In the genomic region with DNA sequence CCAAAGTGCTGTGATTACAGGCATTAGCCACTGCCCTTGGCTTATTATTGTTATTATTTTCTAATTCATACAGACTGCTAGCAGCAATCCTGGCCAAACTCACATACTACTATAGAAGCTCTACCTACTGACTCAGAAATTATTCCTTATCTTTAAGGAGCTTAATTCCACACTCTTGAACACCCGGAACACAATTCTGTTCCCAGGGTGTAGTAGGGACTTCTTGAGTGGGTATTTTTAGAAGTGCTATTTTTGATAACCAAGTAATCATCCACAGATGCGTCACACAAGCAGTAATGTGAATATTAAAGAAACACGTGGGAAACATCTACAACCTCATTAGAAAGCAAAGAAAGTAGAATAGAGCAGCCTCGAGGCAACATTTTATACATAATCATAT, we compare ENCODE assay signal across 27 cellular contexts.
A peak's percentile ranks its signal among the peaks of the same experiment; 100 is the strongest.
DNase-seq lines count a peak whose midpoint lies in the region; ATAC-seq, FAIRE-seq and TF ChIP-seq lines count a peak whose summit lies in the region.
"Had no signal": no experiment of that assay in that cellular context is flagged by ENCODE, and none has a peak within 500 bp of the region (broad histone marks: within the 10 kb centered on the region; RNA-seq: fewer than 3 reads in every experiment).

No MANE protein-coding gene starts in this region.

- H3K36me3 ChIP-seq in HepG2 (replicated peaks in 1 of 2; ENCODE audit: control insufficient read depth in 1 of 2, insufficient read depth in 2 of 2, low read length in 2 of 2) (no peaks in the 10 kb centered on the region), right lobe of liver (no peaks in the 10 kb centered on the region)
- H3K36me3 ChIP-seq: adrenal gland, sigmoid colon, vagina had no signal

- H3K4me1 Mint-ChIP-seq in glutamatergic neuron (ENCODE audit: low read depth, unreplicated experiment) = no peaks in the 10 kb centered on the region
- H3K4me1 Mint-ChIP-seq: activated CD8-positive, alpha-beta memory T cell treated with anti-CD3 and anti-CD28 coated beads, Interleukin-2, amount 10 ng/mL, durations not matched to agents 7 days and 5 days; WTC11 had no signal

- no peak for TF ChIP-seq EP300 in HepG2 (IDR thresholded peaks at IDR 0.05; ENCODE audit: low read depth in 2 of 2, low read length in 2 of 2)
- no peak for TF ChIP-seq EP300 in HepG2 (CRISPR knock-in tag; IDR thresholded peaks at IDR 0.05; ENCODE audit: borderline replicate concordance)

- no peak for DNase-seq in HepG2 (ENCODE audit: low spot score)
- no peak for DNase-seq in right lobe of liver
- peak; percentile 31 for DNase-seq in fibroblast of peridontal ligament (ENCODE audit: extremely low read depth)
- DNase-seq in myocyte (ENCODE audit: low read depth) = peak; percentile 35
- no peak for DNase-seq in SKM-1 treated with dmso at 0.1 percent for 144 hours (lab: John Stamatoyannopoulos, UW; ENCODE audit: unreplicated experiment)
- no peak for DNase-seq in anterior cingulate cortex (lab: John Stamatoyannopoulos, UW)
- DNase-seq in glutamatergic neuron = no peak
- DNase-seq: activated CD8-positive, alpha-beta memory T cell treated with anti-CD3 and anti-CD28 coated beads, Interleukin-2, amount 10 ng/mL, durations not matched to agents 7 days and 5 days; activated naive CD4-positive, alpha-beta T cell treated with Interleukin-2 at 50 U/mL for 16 hours; activated T-cell treated with anti-CD3 and anti-CD28 coated beads, Interleukin-2, amount 50 U/mL, for 48 hours; adrenal gland; cortex of kidney; DMS153; GOT3; IMR-90; kidney glomerular epithelial cell; NCI-H1694; NCI-H524; PC-9; posterior cingulate gyrus; SHP77 treated with DMSO at 0.1 percent for 48 hours; sigmoid colon; stimulated activated naive CD4-positive, alpha-beta T cell treated with Interleukin-2 at 50 U/mL for 16 hours had no signal

- H3K79me2 ChIP-seq in HepG2 (ENCODE audit: insufficient read depth, low read length) = no peaks in the 10 kb centered on the region

- no peaks in the 10 kb centered on the region for H4K20me1 ChIP-seq in HepG2 (ENCODE audit: insufficient read depth, low read length)

- ATAC-seq in HepG2 (no peak), right lobe of liver (no peak), HG03025 (IDR thresholded peaks at IDR 0.05; ENCODE audit: low FRiP score, unreplicated experiment) (no peak)
- ATAC-seq: activated CD8-positive, alpha-beta memory T cell treated with anti-CD3 and anti-CD28 coated beads, Interleukin-2, amount 10 ng/mL, durations not matched to agents 7 days and 5 days; esophagus mucosa; WTC11 had no signal

- H3K27me3 Mint-ChIP-seq in glutamatergic neuron (ENCODE audit: unreplicated experiment) = no peaks in the 10 kb centered on the region
- H3K27me3 Mint-ChIP-seq: activated CD8-positive, alpha-beta memory T cell treated with anti-CD3 and anti-CD28 coated beads, Interleukin-2, amount 10 ng/mL, durations not matched to agents 7 days and 5 days had no signal

- no peak overlapping the region for H2AFZ ChIP-seq in HepG2 (ENCODE audit: low read length)
- H2AFZ ChIP-seq: PC-9 had no signal

- H3K4me2 ChIP-seq in HepG2 (ENCODE audit: low read depth, low read length) = no peak overlapping the region
- H3K4me2 ChIP-seq: PC-9 had no signal

- H3K27me3 ChIP-seq in HepG2 (ENCODE audit: control insufficient read depth in 1 of 2, insufficient read depth in 2 of 2, low read length in 2 of 2) = no peaks in the 10 kb centered on the region
- no peaks in the 10 kb centered on the region for H3K27me3 ChIP-seq in right lobe of liver
- H3K27me3 ChIP-seq: adrenal gland, sigmoid colon, vagina had no signal

- no peak for FAIRE-seq in HepG2 (lab: Jason Lieb, UNC)

- H3K4me1 ChIP-seq in HepG2 (ENCODE audit: insufficient read depth, low read length) = peaks cover 6% of the 10 kb centered on the region; the same call in 1 of the 2 replicates
- no peaks in the 10 kb centered on the region for H3K4me1 ChIP-seq in right lobe of liver
- H3K4me1 ChIP-seq: adrenal gland, sigmoid colon, vagina had no signal

- no peak overlapping the region for H3K4me3 Mint-ChIP-seq in glutamatergic neuron (ENCODE audit: unreplicated experiment)
- H3K4me3 Mint-ChIP-seq: activated CD8-positive, alpha-beta memory T cell treated with anti-CD3 and anti-CD28 coated beads, Interleukin-2, amount 10 ng/mL, durations not matched to agents 7 days and 5 days; WTC11 had no signal

- peaks cover 7% of the 10 kb centered on the region for H3K36me3 Mint-ChIP-seq in glutamatergic neuron (ENCODE audit: unreplicated experiment)
- H3K36me3 Mint-ChIP-seq: activated CD8-positive, alpha-beta memory T cell treated with anti-CD3 and anti-CD28 coated beads, Interleukin-2, amount 10 ng/mL, durations not matched to agents 7 days and 5 days; WTC11 had no signal

- TF ChIP-seq CTCF in HepG2 (CRISPR knock-in tag; IDR thresholded peaks at IDR 0.05) = no peak
- TF ChIP-seq CTCF in right lobe of liver (IDR thresholded peaks at IDR 0.05) = no peak
- TF ChIP-seq CTCF in glutamatergic neuron (IDR thresholded peaks at IDR 0.05; ENCODE audit: partially characterized antibody, unreplicated experiment) = no peak

- WGBS in HepG2 (ENCODE audit: low lambda C conversion rate) = 30% methylated on average over 4 of the region's 4 CpGs
- WGBS in right lobe of liver (ENCODE audit: insufficient coverage, low coverage, low lambda C conversion rate, missing lambda C conversion rate) = 45% methylated on average over 4 of the region's 4 CpGs

- no peak overlapping the region for H3K9ac ChIP-seq in HepG2 (ENCODE audit: insufficient read depth, low read depth, low read length)

- no peaks in the 10 kb centered on the region for H3K9me3 ChIP-seq in HepG2 (ENCODE audit: low read length)
- no peaks in the 10 kb centered on the region for H3K9me3 ChIP-seq in right lobe of liver
- H3K9me3 ChIP-seq: adrenal gland, sigmoid colon, vagina had no signal

- in situ Hi-C loops in HepG2 (cut with HindIII; ENCODE audit: extremely low pct_ligation_motif_present, low pct_unique_long_range_greater_than_20kb) = no loop called here

- intact Hi-C loops in HepG2 (cut with micrococcal nuclease; ENCODE audit: unreplicated experiment) (no loop called here), right lobe of liver (cut with DNase I) (no loop called here)

- BruUV-seq in HepG2 (replicated peaks; lab: Mats Ljungman, UMichigan) = no TSS peak

- CTCF ChIA-PET in HepG2 (lab: Yijun Ruan, JAX; ENCODE audit: low intra/inter-chr PET ratio, low total read pairs) = no interaction called here

- TF ChIP-seq POLR2A in HepG2 (IDR thresholded peaks at IDR 0.05; ENCODE audit: insufficient read depth in 1 of 2, low read depth in 2 of 2, low read length in 2 of 2) (no peak), right lobe of liver (IDR thresholded peaks at IDR 0.05) (no peak)

- H3K27ac ChIP-seq in HepG2 (ENCODE audit: extremely low read length, insufficient read depth, low read length) (no peak overlapping the region), right lobe of liver (no peak overlapping the region)
- H3K27ac ChIP-seq: adrenal gland, PC-9, sigmoid colon, vagina had no signal

- TF ChIP-seq RAD21 in HepG2 (CRISPR knock-in tag; IDR thresholded peaks at IDR 0.05) = no peak

- POLR2A ChIA-PET in HepG2 (lab: Yijun Ruan, JAX) = no interaction called here

- no peak overlapping the region for H3K4me3 ChIP-seq in HepG2 (replicated peaks in 1 of 3; ENCODE audit: insufficient read depth in 1 of 3, low read depth in 2 of 3, low read length in 3 of 3)
- H3K4me3 ChIP-seq in right lobe of liver = no peak overlapping the region
- H3K4me3 ChIP-seq: adrenal gland, PC-9, sigmoid colon, vagina had no signal

- no peak overlapping the region for H3K27ac Mint-ChIP-seq in glutamatergic neuron (ENCODE audit: unreplicated experiment)
- H3K27ac Mint-ChIP-seq: activated CD8-positive, alpha-beta memory T cell treated with anti-CD3 and anti-CD28 coated beads, Interleukin-2, amount 10 ng/mL, durations not matched to agents 7 days and 5 days; WTC11 had no signal

- H3K9me3 Mint-ChIP-seq in glutamatergic neuron (ENCODE audit: unreplicated experiment) = peaks cover 2% of the 10 kb centered on the region

TF ChIP-seq in HepG2, 621 proteins besides CTCF, POLR2A, EP300 and RAD21:
- TF ChIP-seq FOXK1 (CRISPR knock-in tag; IDR thresholded peaks at IDR 0.05; ENCODE audit: borderline replicate concordance, low read depth) (no peak), ZNF253 (CRISPR knock-in tag; IDR thresholded peaks at IDR 0.05; ENCODE audit: borderline replicate concordance) (no peak), ATRX (CRISPR knock-in tag; IDR thresholded peaks at IDR 0.05; ENCODE audit: borderline replicate concordance) (no peak), HNRNPUL1 (IDR thresholded peaks at IDR 0.05; ENCODE audit: low read depth, low read length) (no peak)
- TF ChIP-seq, protein P1, sequence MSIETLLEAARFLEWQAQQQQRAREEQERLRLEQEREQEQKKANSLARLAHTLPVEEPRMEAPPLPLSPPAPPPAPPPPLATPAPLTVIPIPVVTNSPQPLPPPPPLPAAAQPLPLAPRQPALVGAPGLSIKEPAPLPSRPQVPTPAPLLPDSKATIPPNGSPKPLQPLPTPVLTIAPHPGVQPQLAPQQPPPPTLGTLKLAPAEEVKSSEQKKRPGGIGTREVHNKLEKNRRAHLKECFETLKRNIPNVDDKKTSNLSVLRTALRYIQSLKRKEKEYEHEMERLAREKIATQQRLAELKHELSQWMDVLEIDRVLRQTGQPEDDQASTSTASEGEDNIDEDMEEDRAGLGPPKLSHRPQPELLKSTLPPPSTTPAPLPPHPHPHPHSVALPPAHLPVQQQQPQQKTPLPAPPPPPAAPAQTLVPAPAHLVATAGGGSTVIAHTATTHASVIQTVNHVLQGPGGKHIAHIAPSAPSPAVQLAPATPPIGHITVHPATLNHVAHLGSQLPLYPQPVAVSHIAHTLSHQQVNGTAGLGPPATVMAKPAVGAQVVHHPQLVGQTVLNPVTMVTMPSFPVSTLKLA (IDR thresholded peaks at IDR 0.05) = peak; percentile 33

Comparison
In these comparisons a context has a peak if more than half of its experiments do, and no peak if none do; other contexts are left out.
1. DNase-seq: peak in fibroblast of peridontal ligament (single experiment) and myocyte (single experiment); none in HepG2 (single experiment), right lobe of liver (0 of 3), SKM-1 treated with dmso at 0.1 percent for 144 hours (single experiment), anterior cingulate cortex (0 of 58) and glutamatergic neuron (single experiment).